Comparison of ENCODE assay signal across 1 cellular context in the genomic region with DNA sequence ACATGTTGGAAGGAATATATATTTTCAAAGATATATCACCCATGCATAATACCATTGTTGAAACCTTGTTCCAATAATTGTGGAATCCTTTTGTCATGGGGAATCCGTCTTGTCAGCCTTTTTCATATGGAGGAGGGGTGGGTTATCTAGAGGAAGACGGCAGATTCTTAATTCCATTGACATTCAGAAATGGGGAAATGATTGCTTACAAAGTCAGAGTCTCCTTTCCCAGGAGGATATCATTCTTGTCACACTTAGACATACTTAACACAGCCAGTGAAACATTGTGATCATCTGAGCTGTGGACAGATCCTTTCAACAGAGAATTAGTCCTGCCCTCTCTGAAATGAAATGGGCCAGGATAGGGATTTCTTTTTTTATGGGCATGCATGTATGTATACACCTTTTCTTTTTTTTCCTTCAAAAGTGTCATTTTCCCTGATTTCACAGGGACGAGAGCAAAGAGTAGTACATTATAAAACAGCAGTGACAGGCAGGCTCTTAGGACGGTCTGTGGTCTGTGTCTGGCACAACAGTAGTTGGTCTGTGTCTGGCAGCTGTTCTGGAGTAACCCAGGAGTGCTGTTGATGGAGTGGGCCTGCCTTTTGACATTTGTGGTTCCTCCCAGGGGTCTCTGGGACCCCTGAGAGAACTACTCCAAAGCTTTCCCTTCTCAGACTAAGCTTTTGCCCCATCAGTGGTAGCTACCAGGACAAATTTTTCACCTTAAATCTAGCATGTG.
A peak's percentile ranks its signal among the peaks of the same experiment; 100 is the strongest.
TF ChIP-seq lines count a peak whose summit lies in the region.

No MANE protein-coding gene starts in this region.

TF ChIP-seq in HepG2, 621 proteins besides CTCF, POLR2A, EP300 and RAD21:
- TF ChIP-seq, protein P1, sequence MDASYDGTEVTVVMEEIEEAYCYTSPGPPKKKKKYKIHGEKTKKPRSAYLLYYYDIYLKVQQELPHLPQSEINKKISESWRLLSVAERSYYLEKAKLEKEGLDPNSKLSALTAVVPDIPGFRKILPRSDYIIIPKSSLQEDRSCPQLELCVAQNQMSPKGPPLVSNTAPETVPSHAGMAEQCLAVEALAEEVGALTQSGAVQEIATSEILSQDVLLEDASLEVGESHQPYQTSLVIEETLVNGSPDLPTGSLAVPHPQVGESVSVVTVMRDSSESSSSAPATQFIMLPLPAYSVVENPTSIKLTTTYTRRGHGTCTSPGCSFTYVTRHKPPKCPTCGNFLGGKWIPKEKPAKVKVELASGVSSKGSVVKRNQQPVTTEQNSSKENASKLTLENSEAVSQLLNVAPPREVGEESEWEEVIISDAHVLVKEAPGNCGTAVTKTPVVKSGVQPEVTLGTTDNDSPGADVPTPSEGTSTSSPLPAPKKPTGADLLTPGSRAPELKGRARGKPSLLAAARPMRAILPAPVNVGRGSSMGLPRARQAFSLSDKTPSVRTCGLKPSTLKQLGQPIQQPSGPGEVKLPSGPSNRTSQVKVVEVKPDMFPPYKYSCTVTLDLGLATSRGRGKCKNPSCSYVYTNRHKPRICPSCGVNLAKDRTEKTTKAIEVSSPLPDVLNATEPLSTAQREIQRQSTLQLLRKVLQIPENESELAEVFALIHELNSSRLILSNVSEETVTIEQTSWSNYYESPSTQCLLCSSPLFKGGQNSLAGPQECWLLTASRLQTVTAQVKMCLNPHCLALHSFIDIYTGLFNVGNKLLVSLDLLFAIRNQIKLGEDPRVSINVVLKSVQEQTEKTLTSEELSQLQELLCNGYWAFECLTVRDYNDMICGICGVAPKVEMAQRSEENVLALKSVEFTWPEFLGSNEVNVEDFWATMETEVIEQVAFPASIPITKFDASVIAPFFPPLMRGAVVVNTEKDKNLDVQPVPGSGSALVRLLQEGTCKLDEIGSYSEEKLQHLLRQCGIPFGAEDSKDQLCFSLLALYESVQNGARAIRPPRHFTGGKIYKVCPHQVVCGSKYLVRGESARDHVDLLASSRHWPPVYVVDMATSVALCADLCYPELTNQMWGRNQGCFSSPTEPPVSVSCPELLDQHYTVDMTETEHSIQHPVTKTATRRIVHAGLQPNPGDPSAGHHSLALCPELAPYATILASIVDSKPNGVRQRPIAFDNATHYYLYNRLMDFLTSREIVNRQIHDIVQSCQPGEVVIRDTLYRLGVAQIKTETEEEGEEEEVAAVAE (CRISPR knock-in tag; IDR thresholded peaks at IDR 0.05; ENCODE audit: borderline replicate concordance) = no peak
- peak; percentile 35 to 74; a peak in 3 of 4 replicates for TF ChIP-seq MAFK (conservative IDR thresholded peaks at IDR 0.05 in 1 of 2, IDR thresholded peaks at IDR 0.05 in 1 of 2; ENCODE audit: low read length in 2 of 2)
- TF ChIP-seq ZNF605 (CRISPR knock-in tag; IDR thresholded peaks at IDR 0.05) = no peak
- TF ChIP-seq, protein P2, sequence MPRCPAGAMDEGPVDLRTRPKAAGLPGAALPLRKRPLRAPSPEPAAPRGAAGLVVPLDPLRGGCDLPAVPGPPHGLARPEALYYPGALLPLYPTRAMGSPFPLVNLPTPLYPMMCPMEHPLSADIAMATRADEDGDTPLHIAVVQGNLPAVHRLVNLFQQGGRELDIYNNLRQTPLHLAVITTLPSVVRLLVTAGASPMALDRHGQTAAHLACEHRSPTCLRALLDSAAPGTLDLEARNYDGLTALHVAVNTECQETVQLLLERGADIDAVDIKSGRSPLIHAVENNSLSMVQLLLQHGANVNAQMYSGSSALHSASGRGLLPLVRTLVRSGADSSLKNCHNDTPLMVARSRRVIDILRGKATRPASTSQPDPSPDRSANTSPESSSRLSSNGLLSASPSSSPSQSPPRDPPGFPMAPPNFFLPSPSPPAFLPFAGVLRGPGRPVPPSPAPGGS (CRISPR knock-in tag; IDR thresholded peaks at IDR 0.05) = no peak
- TF ChIP-seq KDM1A (CRISPR knock-in tag; IDR thresholded peaks at IDR 0.05) = no peak
- TF ChIP-seq, protein P3, sequence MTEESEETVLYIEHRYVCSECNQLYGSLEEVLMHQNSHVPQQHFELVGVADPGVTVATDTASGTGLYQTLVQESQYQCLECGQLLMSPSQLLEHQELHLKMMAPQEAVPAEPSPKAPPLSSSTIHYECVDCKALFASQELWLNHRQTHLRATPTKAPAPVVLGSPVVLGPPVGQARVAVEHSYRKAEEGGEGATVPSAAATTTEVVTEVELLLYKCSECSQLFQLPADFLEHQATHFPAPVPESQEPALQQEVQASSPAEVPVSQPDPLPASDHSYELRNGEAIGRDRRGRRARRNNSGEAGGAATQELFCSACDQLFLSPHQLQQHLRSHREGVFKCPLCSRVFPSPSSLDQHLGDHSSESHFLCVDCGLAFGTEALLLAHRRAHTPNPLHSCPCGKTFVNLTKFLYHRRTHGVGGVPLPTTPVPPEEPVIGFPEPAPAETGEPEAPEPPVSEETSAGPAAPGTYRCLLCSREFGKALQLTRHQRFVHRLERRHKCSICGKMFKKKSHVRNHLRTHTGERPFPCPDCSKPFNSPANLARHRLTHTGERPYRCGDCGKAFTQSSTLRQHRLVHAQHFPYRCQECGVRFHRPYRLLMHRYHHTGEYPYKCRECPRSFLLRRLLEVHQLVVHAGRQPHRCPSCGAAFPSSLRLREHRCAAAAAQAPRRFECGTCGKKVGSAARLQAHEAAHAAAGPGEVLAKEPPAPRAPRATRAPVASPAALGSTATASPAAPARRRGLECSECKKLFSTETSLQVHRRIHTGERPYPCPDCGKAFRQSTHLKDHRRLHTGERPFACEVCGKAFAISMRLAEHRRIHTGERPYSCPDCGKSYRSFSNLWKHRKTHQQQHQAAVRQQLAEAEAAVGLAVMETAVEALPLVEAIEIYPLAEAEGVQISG (CRISPR knock-in tag; IDR thresholded peaks at IDR 0.05) = no peak
- TF ChIP-seq MAFF (IDR thresholded peaks at IDR 0.05; ENCODE audit: low read depth, low read length) = peak; percentile 60; the same call in 1 of the 2 replicates
